ENCODE assay signal across 22 cellular contexts in genomic region chr9:112891521-112891920, GRCh38. TPM values are rescaled to one million over a fixed set of nuclear protein-coding genes. Genes with fewer than 3 reads are reported as not detected.
DNase-seq lines count a peak whose midpoint lies in the region; ATAC-seq and TF ChIP-seq lines count a peak whose summit lies in the region.
"Had no signal": no experiment of that assay in that cellular context is flagged by ENCODE, and none has a peak within 500 bp of the region (broad histone marks: within the 10 kb centered on the region; RNA-seq: fewer than 3 reads in every experiment).

No MANE protein-coding gene starts in this region.

- peak overlapping the region; percentile 75 for H3K4me3 Mint-ChIP-seq in GM23338
- peak overlapping the region; percentile 55 for H3K4me3 Mint-ChIP-seq in endodermal cell
- peak overlapping the region in 2 of 3 experiments; percentile 56 to 63 for H3K4me3 Mint-ChIP-seq in nephron
- H3K4me3 Mint-ChIP-seq: B cell; CD4-positive, CD25-positive, alpha-beta regulatory T cell; CD8-positive, alpha-beta memory T cell; IgD-negative memory B cell had no signal

- no peak overlapping the region for H2AFZ ChIP-seq in GM23338

- H3K27ac ChIP-seq in GM23338 (ENCODE audit: low read depth) (no peak overlapping the region), endodermal cell (ENCODE audit: low read depth, low read length) (no peak overlapping the region), sigmoid colon (no peak overlapping the region)

- H3K36me3 Mint-ChIP-seq in GM23338 (ENCODE audit: low read depth) (no peaks in the 10 kb centered on the region), endodermal cell (ENCODE audit: low read depth) (no peaks in the 10 kb centered on the region), nephron (ENCODE audit: low read depth) (no peaks in the 10 kb centered on the region)
- H3K36me3 Mint-ChIP-seq: CD4-positive, CD25-positive, alpha-beta regulatory T cell; IgD-negative memory B cell had no signal

- H3K36me3 ChIP-seq in GM23338 (ENCODE audit: insufficient read depth) (no peaks in the 10 kb centered on the region), endodermal cell (ENCODE audit: control insufficient read depth, insufficient read depth, low read length) (no peaks in the 10 kb centered on the region), sigmoid colon (no peaks in the 10 kb centered on the region)

- peak overlapping the region; percentile 87; the same call in 1 of the 2 replicates for H3K4me2 ChIP-seq in GM23338

- no peak for ATAC-seq in GM23338
- ATAC-seq: GM12878 had no signal

- WGBS in endodermal cell (ENCODE audit: insufficient coverage in 1 of 2, insufficient read length in 1 of 2), 2 experiments: 83 to 100% methylated on average over 1 to 3 of the region's 3 CpGs
- 93 to 95% methylated on average over 3 of the region's 3 CpGs for WGBS in sigmoid colon, 2 donors

- peaks cover 34% of the 10 kb centered on the region for H3K27me3 Mint-ChIP-seq in GM23338 (ENCODE audit: insufficient read depth, low read depth, poor library complexity)
- peaks cover 69% of the 10 kb centered on the region for H3K27me3 Mint-ChIP-seq in endodermal cell (ENCODE audit: insufficient read depth)
- peaks cover 54% of the 10 kb centered on the region for H3K27me3 Mint-ChIP-seq in nephron (ENCODE audit: low read depth)

- no peak overlapping the region for H3K9ac ChIP-seq in endodermal cell (ENCODE audit: extremely low read depth, low read length, poor library complexity, severe bottlenecking)

- H3K9me3 ChIP-seq in endodermal cell (ENCODE audit: control insufficient read depth, low read length) (no peaks in the 10 kb centered on the region), sigmoid colon (no peaks in the 10 kb centered on the region)

- no peak for TF ChIP-seq EP300 in sigmoid colon (IDR thresholded peaks at IDR 0.05)

- H3K9me2 ChIP-seq in GM23338 (ENCODE audit: insufficient read depth): peaks cover 9% of the 10 kb centered on the region; the same call in 1 of the 2 replicates

- H3K4me1 ChIP-seq in GM23338 (ENCODE audit: insufficient read depth) (no peaks in the 10 kb centered on the region; the same call in 1 of the 2 replicates), endodermal cell (ENCODE audit: control insufficient read depth, insufficient read depth, low read length) (no peaks in the 10 kb centered on the region), sigmoid colon (peaks cover 0 to 11% (median 10%) of the 10 kb centered on the region in 4 donors)

- H3K4me3 ChIP-seq in GM23338 (peak overlapping the region; percentile 69; the same call in 1 of the 2 replicates), endodermal cell (ENCODE audit: low read length) (no peak overlapping the region), sigmoid colon (no peak overlapping the region)
- H3K4me3 ChIP-seq: BLaER1 treated with 17β-estradiol and CSF1 and Interleukin-3, amounts not matched to agents 10 nM and 100 nM; GM12878 had no signal

- TF ChIP-seq POLR2A in sigmoid colon (IDR thresholded peaks at IDR 0.05): no peak

- TF ChIP-seq CTCF in GM23338 (conservative IDR thresholded peaks at IDR 0.05; ENCODE audit: low read depth in 2 of 2) (no peak), endodermal cell (conservative IDR thresholded peaks at IDR 0.05) (no peak), nephron (IDR thresholded peaks at IDR 0.05; ENCODE audit: unreplicated experiment in 3 of 3) (no peak), sigmoid colon (IDR thresholded peaks at IDR 0.05) (no peak)

- intact Hi-C loops in sigmoid colon (cut with DNase I): no loop called here

- peaks cover 37% of the 10 kb centered on the region for H3K27me3 ChIP-seq in GM23338 (ENCODE audit: insufficient read depth)
- H3K27me3 ChIP-seq in endodermal cell (ENCODE audit: control insufficient read depth, insufficient read depth, low read length, poor library complexity, severe bottlenecking): peaks cover 36% of the 10 kb centered on the region
- peaks cover 0 to 27% (median 15%) of the 10 kb centered on the region in 3 donors for H3K27me3 ChIP-seq in sigmoid colon
- H3K27me3 ChIP-seq: BLaER1 treated with 17β-estradiol and CSF1 and Interleukin-3, amounts not matched to agents 10 nM and 100 nM had no signal

- DNase-seq in GM23338 (ENCODE audit: low spot score): no peak
- DNase-seq in endodermal cell: no peak
- DNase-seq in GM19240 (ENCODE audit: insufficient read length, low spot score): no peak
- DNase-seq in sigmoid colon: no peak
- DNase-seq in NK-92 (lab: John Stamatoyannopoulos, UW; ENCODE audit: unreplicated experiment): no peak
- DNase-seq in activated CD8-positive, alpha-beta memory T cell treated with anti-CD3 and anti-CD28 coated beads, Interleukin-2, amount 50 U/mL, for 48 hours: no peak
- DNase-seq: CD4-positive, CD25-positive, alpha-beta regulatory T cell; CD8-positive, alpha-beta memory T cell; COR-L47; DMS 273 treated with DMSO at 0.1 percent for 48 hours; DND-41; EL; H9 had no signal

- no peaks in the 10 kb centered on the region for H3F3A ChIP-seq in GM23338 (replicated peaks; ENCODE audit: low read depth)

- no peaks in the 10 kb centered on the region for H3K79me2 ChIP-seq in GM23338 (replicated peaks; ENCODE audit: insufficient read depth)

- no peaks in the 10 kb centered on the region for H4K20me1 ChIP-seq in GM23338 (replicated peaks; ENCODE audit: insufficient read depth)
- H4K20me1 ChIP-seq: BLaER1 treated with 17β-estradiol and CSF1 and Interleukin-3, amounts not matched to agents 10 nM and 100 nM had no signal

- H3K9me3 Mint-ChIP-seq in GM23338 (no peaks in the 10 kb centered on the region), endodermal cell (no peaks in the 10 kb centered on the region), nephron (no peaks in the 10 kb centered on the region)
- H3K9me3 Mint-ChIP-seq: CD8-positive, alpha-beta memory T cell; H9; IgD-negative memory B cell had no signal

- H3K27ac Mint-ChIP-seq in GM23338: no peak overlapping the region
- no peak overlapping the region for H3K27ac Mint-ChIP-seq in endodermal cell
- no peak overlapping the region for H3K27ac Mint-ChIP-seq in nephron
- H3K27ac Mint-ChIP-seq: B cell; CD4-positive, CD25-positive, alpha-beta regulatory T cell; CD8-positive, alpha-beta memory T cell; H9; IgD-negative memory B cell had no signal

- H3K4me1 Mint-ChIP-seq in GM23338: peaks cover 3% of the 10 kb centered on the region; the same call in 2 of the 3 replicates
- H3K4me1 Mint-ChIP-seq in endodermal cell: peaks cover 4% of the 10 kb centered on the region
- H3K4me1 Mint-ChIP-seq in nephron: no peaks in the 10 kb centered on the region
- H3K4me1 Mint-ChIP-seq: CD4-positive, CD25-positive, alpha-beta regulatory T cell; CD8-positive, alpha-beta memory T cell had no signal

TF ChIP-seq in GM23338, 12 proteins besides CTCF, POLR2A, EP300 and RAD21 (continues in another document):
- TF ChIP-seq, protein P1, sequence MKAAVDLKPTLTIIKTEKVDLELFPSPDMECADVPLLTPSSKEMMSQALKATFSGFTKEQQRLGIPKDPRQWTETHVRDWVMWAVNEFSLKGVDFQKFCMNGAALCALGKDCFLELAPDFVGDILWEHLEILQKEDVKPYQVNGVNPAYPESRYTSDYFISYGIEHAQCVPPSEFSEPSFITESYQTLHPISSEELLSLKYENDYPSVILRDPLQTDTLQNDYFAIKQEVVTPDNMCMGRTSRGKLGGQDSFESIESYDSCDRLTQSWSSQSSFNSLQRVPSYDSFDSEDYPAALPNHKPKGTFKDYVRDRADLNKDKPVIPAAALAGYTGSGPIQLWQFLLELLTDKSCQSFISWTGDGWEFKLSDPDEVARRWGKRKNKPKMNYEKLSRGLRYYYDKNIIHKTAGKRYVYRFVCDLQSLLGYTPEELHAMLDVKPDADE (IDR thresholded peaks at IDR 0.05): no peak
- TF ChIP-seq STAT1 (IDR thresholded peaks at IDR 0.05; ENCODE audit: unreplicated experiment) (no peak), EZH2phosphoT487 (IDR thresholded peaks at IDR 0.05; ENCODE audit: unreplicated experiment) (no peak), JUNB (IDR thresholded peaks at IDR 0.05; ENCODE audit: unreplicated experiment) (no peak), EZH2 (IDR thresholded peaks at IDR 0.05; ENCODE audit: low read depth, unreplicated experiment) (no peak)
- TF ChIP-seq, protein P2, sequence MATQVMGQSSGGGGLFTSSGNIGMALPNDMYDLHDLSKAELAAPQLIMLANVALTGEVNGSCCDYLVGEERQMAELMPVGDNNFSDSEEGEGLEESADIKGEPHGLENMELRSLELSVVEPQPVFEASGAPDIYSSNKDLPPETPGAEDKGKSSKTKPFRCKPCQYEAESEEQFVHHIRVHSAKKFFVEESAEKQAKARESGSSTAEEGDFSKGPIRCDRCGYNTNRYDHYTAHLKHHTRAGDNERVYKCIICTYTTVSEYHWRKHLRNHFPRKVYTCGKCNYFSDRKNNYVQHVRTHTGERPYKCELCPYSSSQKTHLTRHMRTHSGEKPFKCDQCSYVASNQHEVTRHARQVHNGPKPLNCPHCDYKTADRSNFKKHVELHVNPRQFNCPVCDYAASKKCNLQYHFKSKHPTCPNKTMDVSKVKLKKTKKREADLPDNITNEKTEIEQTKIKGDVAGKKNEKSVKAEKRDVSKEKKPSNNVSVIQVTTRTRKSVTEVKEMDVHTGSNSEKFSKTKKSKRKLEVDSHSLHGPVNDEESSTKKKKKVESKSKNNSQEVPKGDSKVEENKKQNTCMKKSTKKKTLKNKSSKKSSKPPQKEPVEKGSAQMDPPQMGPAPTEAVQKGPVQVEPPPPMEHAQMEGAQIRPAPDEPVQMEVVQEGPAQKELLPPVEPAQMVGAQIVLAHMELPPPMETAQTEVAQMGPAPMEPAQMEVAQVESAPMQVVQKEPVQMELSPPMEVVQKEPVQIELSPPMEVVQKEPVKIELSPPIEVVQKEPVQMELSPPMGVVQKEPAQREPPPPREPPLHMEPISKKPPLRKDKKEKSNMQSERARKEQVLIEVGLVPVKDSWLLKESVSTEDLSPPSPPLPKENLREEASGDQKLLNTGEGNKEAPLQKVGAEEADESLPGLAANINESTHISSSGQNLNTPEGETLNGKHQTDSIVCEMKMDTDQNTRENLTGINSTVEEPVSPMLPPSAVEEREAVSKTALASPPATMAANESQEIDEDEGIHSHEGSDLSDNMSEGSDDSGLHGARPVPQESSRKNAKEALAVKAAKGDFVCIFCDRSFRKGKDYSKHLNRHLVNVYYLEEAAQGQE (IDR thresholded peaks at IDR 0.05; ENCODE audit: unreplicated experiment): no peak

RNA-seq across cellular contexts. Expression of gene SLC46A2, which starts 0.8 kb away (rescaled TPM):
- total RNA-seq in GM23338 (2014; rRNA removed; shearing (Covaris generic)): not detected in 2 replicates
- polyA plus RNA-seq in GM23338 (2016; fragmentation: Nextera tagmentation; extraction: Ambion mirVana) (0.11 TPM in 1 of 2 replicates, not detected in the other), sigmoid colon (under 1 TPM in 1 of 3 donors, not detected in 2; 0.07 TPM)
- total RNA-seq in endodermal cell (not detected), sigmoid colon (under 1 TPM in 1 of 4 donors, not detected in 3; 0.36 TPM)
- not detected for polyA plus RNA-seq in endodermal cell (2013, experiment 1 of 2)
- polyA plus RNA-seq in endodermal cell (2013, experiment 2 of 2): not detected
- total RNA-seq: A172; B cell; CD4-positive, CD25-positive, alpha-beta regulatory T cell; CD8-positive, alpha-beta memory T cell; G401; GM12878; H1; H9; HepG2 had no signal
- polyA plus RNA-seq: CD8-positive, alpha-beta memory T cell; GM12878; HepG2; IgD-negative memory B cell had no signal
